In the genomic region with DNA sequence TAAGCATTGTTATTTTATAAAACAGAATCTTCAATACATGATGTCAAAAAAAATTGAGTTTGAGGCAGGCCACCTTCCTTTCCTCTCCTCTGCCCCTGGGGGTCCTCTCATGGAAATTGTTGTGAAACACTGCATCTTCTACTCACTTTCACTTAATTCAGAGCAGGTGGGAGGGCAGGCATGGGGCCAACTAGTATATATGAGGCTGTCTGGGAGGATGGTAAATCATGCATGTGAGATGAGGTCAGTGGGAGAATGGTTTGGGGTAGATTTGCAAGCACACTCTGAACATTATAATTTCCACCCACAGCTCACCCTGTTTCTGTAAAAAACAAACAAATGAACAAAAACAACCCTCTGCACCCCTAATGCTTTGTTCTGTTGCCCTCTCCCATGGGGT, we compare ENCODE assay signal across 18 cellular contexts. TPM values are rescaled to one million over a fixed set of nuclear protein-coding genes. Genes with fewer than 3 reads are reported as not detected.
A peak's percentile ranks its signal among the peaks of the same experiment; 100 is the strongest.
DNase-seq lines count a peak whose midpoint lies in the region; ATAC-seq and TF ChIP-seq lines count a peak whose summit lies in the region.
"Had no signal": no experiment of that assay in that cellular context is flagged by ENCODE, and none has a peak within 500 bp of the region (broad histone marks: within the 10 kb centered on the region; RNA-seq: fewer than 3 reads in every experiment).

No MANE protein-coding gene starts in this region.

- H3K9me3 ChIP-seq in BE2C: no peaks in the 10 kb centered on the region
- no peaks in the 10 kb centered on the region for H3K9me3 ChIP-seq in adipocyte (ENCODE audit: control insufficient read depth, low read length)
- H3K9me3 ChIP-seq in T-helper 17 cell (ENCODE audit: control insufficient read depth, low read length, poor library complexity, severe bottlenecking): no peaks in the 10 kb centered on the region
- H3K9me3 ChIP-seq in esophagus squamous epithelium: no peaks in the 10 kb centered on the region
- H3K9me3 ChIP-seq: A549; BLaER1 treated with 17β-estradiol and CSF1 and Interleukin-3, amounts not matched to agents 10 nM and 100 nM had no signal

- no peak for ATAC-seq in T-helper 17 cell
- ATAC-seq: A549; CD8-positive, alpha-beta T cell; GM23338; HCT116; HepG2 had no signal

- TF ChIP-seq CTCF in BE2C (IDR thresholded peaks at IDR 0.05; ENCODE audit: low read depth, low read length) (no peak), esophagus squamous epithelium (IDR thresholded peaks at IDR 0.05) (no peak)

- no peak for TF ChIP-seq POLR2A in esophagus squamous epithelium (IDR thresholded peaks at IDR 0.05)

- H3K9ac ChIP-seq in adipocyte (ENCODE audit: low read length): no peak overlapping the region
- H3K9ac ChIP-seq: BLaER1 treated with 17β-estradiol and CSF1 and Interleukin-3, amounts not matched to agents 10 nM and 100 nM had no signal

- peaks cover 52% of the 10 kb centered on the region for H3K27me3 Mint-ChIP-seq in T-helper 17 cell

- H3K36me3 ChIP-seq in BE2C: no peaks in the 10 kb centered on the region
- no peaks in the 10 kb centered on the region for H3K36me3 ChIP-seq in adipocyte (ENCODE audit: control insufficient read depth, insufficient read depth, low read length, severe bottlenecking)
- H3K36me3 ChIP-seq in esophagus squamous epithelium: no peaks in the 10 kb centered on the region
- H3K36me3 ChIP-seq: BLaER1 treated with 17β-estradiol and CSF1 and Interleukin-3, amounts not matched to agents 10 nM and 100 nM had no signal

- intact Hi-C loops in esophagus squamous epithelium (cut with DNase I): no loop called here

- H3K27ac Mint-ChIP-seq in T-helper 17 cell: no peak overlapping the region
- H3K27ac Mint-ChIP-seq: CD8-positive, alpha-beta T cell; GM23338; IgD-negative memory B cell had no signal

- in situ Hi-C loops in ACHN (cut with HindIII; ENCODE audit: low pct_ligation_motif_present, low pct_unique_long_range_greater_than_20kb, low sequenced_read_pairs): no loop called here

- H3K4me1 ChIP-seq in BE2C (no peaks in the 10 kb centered on the region), adipocyte (ENCODE audit: control insufficient read depth, insufficient read depth, low read length) (peaks cover 7% of the 10 kb centered on the region), esophagus squamous epithelium (no peaks in the 10 kb centered on the region)
- H3K4me1 ChIP-seq: A549; BLaER1 treated with 17β-estradiol and CSF1 and Interleukin-3, amounts not matched to agents 10 nM and 100 nM had no signal

- no peaks in the 10 kb centered on the region for H3K27me3 ChIP-seq in BE2C
- peaks cover 6% of the 10 kb centered on the region for H3K27me3 ChIP-seq in adipocyte (replicated peaks; ENCODE audit: control insufficient read depth, insufficient read depth, low read length)
- H3K27me3 ChIP-seq in esophagus squamous epithelium: peaks cover 0 to 11% (median 0%) of the 10 kb centered on the region in 4 donors
- H3K27me3 ChIP-seq: BLaER1 treated with 17β-estradiol and CSF1 and Interleukin-3, amounts not matched to agents 10 nM and 100 nM had no signal

- no peak overlapping the region for H3K27ac ChIP-seq in esophagus squamous epithelium
- H3K27ac ChIP-seq: 22Rv1; A549; BLaER1 treated with 17β-estradiol and CSF1 and Interleukin-3, amounts not matched to agents 10 nM and 100 nM had no signal

- H3K36me3 Mint-ChIP-seq in T-helper 17 cell (ENCODE audit: low read depth): peaks cover 4% of the 10 kb centered on the region
- H3K36me3 Mint-ChIP-seq: CD8-positive, alpha-beta T cell; IgD-negative memory B cell had no signal

- H3K4me3 Mint-ChIP-seq in T-helper 17 cell: no peak overlapping the region
- H3K4me3 Mint-ChIP-seq: CD8-positive, alpha-beta T cell; GM23338; IgD-negative memory B cell had no signal

- no peak overlapping the region for H3K4me3 ChIP-seq in BE2C (ENCODE audit: low read depth, low read length)
- no peak overlapping the region for H3K4me3 ChIP-seq in adipocyte (ENCODE audit: low read length)
- no peak overlapping the region for H3K4me3 ChIP-seq in esophagus squamous epithelium
- H3K4me3 ChIP-seq: A549; BLaER1 treated with 17β-estradiol and CSF1 and Interleukin-3, amounts not matched to agents 10 nM and 100 nM; GM23338 had no signal

- DNase-seq in DMS 273 (lab: John Stamatoyannopoulos, UW; ENCODE audit: unreplicated experiment) (peak; percentile 27), DMS 273 treated with DMSO at 0.1 percent for 48 hours (lab: John Stamatoyannopoulos, UW) (no peak), BE2C (peak; percentile 12), adipocyte (ENCODE audit: low read depth) (peak; percentile 25), left kidney (ENCODE audit: low read depth, low spot score) (peak; percentile 63), T-helper 17 cell (no peak), ACHN (no peak), esophagus squamous epithelium (lab: John Stamatoyannopoulos, UW) (no peak)
- DNase-seq: Calu3; CD8-positive, alpha-beta T cell; H7 had no signal

- H3K4me1 Mint-ChIP-seq in T-helper 17 cell: no peaks in the 10 kb centered on the region
- H3K4me1 Mint-ChIP-seq: IgD-negative memory B cell had no signal

RNA-seq across cellular contexts. Expression of a gene that starts 10.4 kb away (rescaled TPM):
- polyA plus RNA-seq in BE2C (2012; ENCODE audit: insufficient read depth, insufficient read length, low read depth): 33.2 TPM
- 10 to 100 TPM; 22.9 to 26.5 TPM for total RNA-seq in T-helper 17 cell
- total RNA-seq in esophagus squamous epithelium: 10 to 100 TPM in 3 of 4 donors, 1 to 10 TPM in 1; 7.7 to 28.4 (median 26.8) TPM

RNA-seq across cellular contexts. Expression of a gene that starts 20.5 kb away (rescaled TPM):
- not detected for polyA plus RNA-seq in BE2C (2012; ENCODE audit: insufficient read depth, insufficient read length, low read depth)
- total RNA-seq in T-helper 17 cell (not detected), esophagus squamous epithelium (under 1 TPM in 1 of 4 donors, not detected in 3; 0.38 TPM)
- total RNA-seq: Calu3; CD8-positive, alpha-beta T cell; GM23338; H7; HepG2 had no signal
- polyA plus RNA-seq: A549, HepG2, IgD-negative memory B cell had no signal

Comparison
In these comparisons a context has a peak if more than half of its experiments do, and no peak if none do; other contexts are left out.
1. DNase-seq: peak in DMS 273 (single experiment), BE2C (single experiment), adipocyte (single experiment) and left kidney (single experiment); none in DMS 273 treated with DMSO at 0.1 percent for 48 hours (single experiment), T-helper 17 cell (0 of 3), ACHN (single experiment) and esophagus squamous epithelium (single experiment).